ENCODE assay signal across 8 cellular contexts in genomic region chr11:64269380-64270234, GRCh38.
A peak's percentile ranks its signal among the peaks of the same experiment; 100 is the strongest.
DNase-seq lines count a peak whose midpoint lies in the region; ATAC-seq and TF ChIP-seq lines count a peak whose summit lies in the region.

No MANE protein-coding gene starts in this region.

- H3K9ac ChIP-seq in mucosa of rectum (ENCODE audit: low read depth in 1 of 2, low read length in 2 of 2) = peak overlapping the region; percentile 84 to 92

- H3K27ac ChIP-seq in mucosa of rectum (ENCODE audit: low read depth in 2 of 2, low read length in 2 of 2) = peak overlapping the region; percentile 96 to 98

- no peak for TF ChIP-seq RAD21 in Ishikawa (IDR thresholded peaks at IDR 0.05; ENCODE audit: low read depth)

- H3K9me3 ChIP-seq in mucosa of rectum (ENCODE audit: control insufficient read depth in 2 of 2, low read length in 2 of 2) = no peaks in the 10 kb centered on the region

- ATAC-seq in GM21619 (IDR thresholded peaks at IDR 0.05; ENCODE audit: unreplicated experiment) = peak; percentile 60

- DNase-seq in DMS53 (lab: John Stamatoyannopoulos, UW) = peak; percentile 100
- DNase-seq in OCI-M2 (lab: John Stamatoyannopoulos, UW; ENCODE audit: unreplicated experiment) = peak; percentile 76
- peak; percentile 98 for DNase-seq in activated T-cell treated with anti-CD3 and anti-CD28 coated beads, Interleukin-2, amount 50 U/mL, for 1 hour
- peak; percentile 98 to 99 for DNase-seq in erythroblast (lab: John Stamatoyannopoulos, UW)
- peak; percentile 96 to 97 for DNase-seq in stimulated activated CD8-positive, alpha-beta memory T cell treated with anti-CD3 and anti-CD28 coated beads, Interleukin-4, amount 100 ng/mL, for 4 hours (ENCODE audit: low read depth in 2 of 2, low spot score in 1 of 2)

- H3K4me1 ChIP-seq in mucosa of rectum (ENCODE audit: control insufficient read depth in 2 of 2, insufficient read depth in 2 of 2, low read length in 2 of 2) = peaks cover 32 to 39% of the 10 kb centered on the region in 2 donors

- H3K36me3 ChIP-seq in mucosa of rectum (ENCODE audit: control insufficient read depth in 2 of 2, insufficient read depth in 2 of 2, low read length in 2 of 2) = peaks cover 17% of the 10 kb centered on the region in 2 donors

- TF ChIP-seq EP300 in Ishikawa (IDR thresholded peaks at IDR 0.05; ENCODE audit: borderline replicate concordance) = peak; percentile 13; the same call in 1 of the 2 replicates

- H3K4me3 ChIP-seq in mucosa of rectum (ENCODE audit: low read length in 2 of 2) = peak overlapping the region; percentile 83 to 96

- TF ChIP-seq POLR2A in erythroblast (IDR thresholded peaks at IDR 0.05; ENCODE audit: low read length) = peak; percentile 83

- H3K27me3 ChIP-seq in mucosa of rectum (ENCODE audit: control insufficient read depth in 2 of 2, insufficient read depth in 2 of 2, low read length in 2 of 2) = no peaks in the 10 kb centered on the region

TF ChIP-seq in Ishikawa, 13 proteins besides CTCF, POLR2A, EP300 and RAD21:
- TF ChIP-seq TCF12 (IDR thresholded peaks at IDR 0.05; ENCODE audit: low read depth) (peak; percentile 74), MAX (IDR thresholded peaks at IDR 0.05) (peak; percentile 73), NFIC (IDR thresholded peaks at IDR 0.05) (peak; percentile 29; the same call in 1 of the 2 replicates), CREB1 (IDR thresholded peaks at IDR 0.05; ENCODE audit: low read depth) (peak; percentile 44; the same call in 1 of the 2 replicates), FOXM1 (IDR thresholded peaks at IDR 0.05; ENCODE audit: borderline replicate concordance, low read depth) (0 out of 2 replicates have a peak, but pooled peaks have one; percentile 19), REST (IDR thresholded peaks at IDR 0.05; ENCODE audit: low read depth) (no peak), ZBTB7A (IDR thresholded peaks at IDR 0.05; ENCODE audit: low read depth) (peak; percentile 92), CEBPB (IDR thresholded peaks at IDR 0.05) (peak; percentile 76), USF1 (IDR thresholded peaks at IDR 0.05) (peak; percentile 35), EGR1 (IDR thresholded peaks at IDR 0.05) (peak; percentile 91), YY1 (IDR thresholded peaks at IDR 0.05; ENCODE audit: low read depth) (peak; percentile 99), TAF1 (IDR thresholded peaks at IDR 0.05; ENCODE audit: low read depth) (peak; percentile 45), TEAD4 (IDR thresholded peaks at IDR 0.05) (peak; percentile 8; the same call in 1 of the 2 replicates)

Comparison
In these comparisons a context has a peak if more than half of its experiments do, and no peak if none do; other contexts are left out.
1. Peak in every context shown above with its lines: DNase-seq, ATAC-seq, H3K4me3 ChIP-seq and H3K27ac ChIP-seq.